11 cellular contexts compared by ENCODE assay signal in genomic region chr21:42308914-42309752, GRCh38. TPM values are rescaled to one million over a fixed set of nuclear protein-coding genes. Genes with fewer than 3 reads are reported as not detected.
DNase-seq lines count a peak whose midpoint lies in the region; ATAC-seq, FAIRE-seq and TF ChIP-seq lines count a peak whose summit lies in the region.
"Had no signal": no experiment of that assay in that cellular context is flagged by ENCODE, and none has a peak within 500 bp of the region (broad histone marks: within the 10 kb centered on the region; RNA-seq: fewer than 3 reads in every experiment).

No MANE protein-coding gene starts in this region.

- intact Hi-C loops in activated T-helper 1 cell treated with anti-CD3 and anti-CD28 coated beads, Interleukin-12 subunit alpha, Interleukin-12 subunit beta, Interleukin-2, Interleukin-4 antibody, amounts not matched to agents 30 ng/mL and 10 ng/mL and 1 ng/mL, durations not matched to agents 14 hours and 24 hours and 36 hours (cut with micrococcal nuclease), result loop anchor here (1.0 to 10.0 kb wide), 3 partner anchors 141 to 206 kb away; partner anchors contain the start of gene SLC37A1

- H3K9me3 Mint-ChIP-seq in activated T-helper 1 cell treated with anti-CD3 and anti-CD28 coated beads, Interleukin-12 subunit alpha, Interleukin-12 subunit beta, Interleukin-2, Interleukin-4 antibody, amounts not matched to agents 30 ng/mL and 10 ng/mL and 1 ng/mL, durations not matched to agents 14 hours and 24 hours and 36 hours, result no peaks in the 10 kb centered on the region
- H3K9me3 Mint-ChIP-seq: natural killer cell treated with Interleukin-12 subunit alpha and Interleukin-12 subunit beta and Interleukin-15 and Interleukin-18, amount 100 ng/mL, for 72 hours had no signal

- H3K4me3 Mint-ChIP-seq in activated T-helper 1 cell treated with anti-CD3 and anti-CD28 coated beads, Interleukin-12 subunit alpha, Interleukin-12 subunit beta, Interleukin-2, Interleukin-4 antibody, amounts not matched to agents 30 ng/mL and 10 ng/mL and 1 ng/mL, durations not matched to agents 14 hours and 24 hours and 36 hours, result no peak overlapping the region
- H3K4me3 Mint-ChIP-seq: natural killer cell treated with Interleukin-12 subunit alpha and Interleukin-12 subunit beta and Interleukin-15 and Interleukin-18, amount 100 ng/mL, for 72 hours had no signal

- no peaks in the 10 kb centered on the region for H3K9me3 ChIP-seq in osteoblast (ENCODE audit: low read depth, low read length)

- H2AFZ ChIP-seq in KMS-11 (ENCODE audit: low read depth), result no peak overlapping the region
- no peak overlapping the region for H2AFZ ChIP-seq in osteoblast (ENCODE audit: low read length)

- no peak for DNase-seq in GM12864 (ENCODE audit: low read depth)
- no peak for DNase-seq in bronchial epithelial cell (ENCODE audit: low read depth)
- peak; percentile 68 for DNase-seq in osteoblast (ENCODE audit: insufficient read length, low spot score, missing footprints)
- no peak for DNase-seq in activated T-helper 1 cell treated with anti-CD3 and anti-CD28 coated beads, Interleukin-12 subunit alpha, Interleukin-12 subunit beta, Interleukin-2, Interleukin-4 antibody, amounts not matched to agents 30 ng/mL and 10 ng/mL and 1 ng/mL, durations not matched to agents 14 hours and 24 hours and 36 hours (ENCODE audit: low spot score)
- DNase-seq in NCI-H2171 treated with DMSO at 0.1 percent for 48 hours (lab: John Stamatoyannopoulos, UW), result no peak

- peaks cover 15% of the 10 kb centered on the region; the same call in 1 of the 2 replicates for H3K27me3 ChIP-seq in KMS-11 (ENCODE audit: insufficient read depth, low read depth)
- H3K27me3 ChIP-seq in bronchial epithelial cell (ENCODE audit: control insufficient read depth, insufficient read depth, low read length), result no peaks in the 10 kb centered on the region
- peaks cover 4% of the 10 kb centered on the region for H3K27me3 ChIP-seq in osteoblast (ENCODE audit: insufficient read depth, low read length)

- no peak overlapping the region for H3K9ac ChIP-seq in KMS-11

- H3K4me1 ChIP-seq in KMS-11 (ENCODE audit: low read depth, poor library complexity, severe bottlenecking) (no peaks in the 10 kb centered on the region), osteoblast (ENCODE audit: insufficient read depth, low read length) (no peaks in the 10 kb centered on the region)

- no peak overlapping the region for H3K27ac Mint-ChIP-seq in activated T-helper 1 cell treated with anti-CD3 and anti-CD28 coated beads, Interleukin-12 subunit alpha, Interleukin-12 subunit beta, Interleukin-2, Interleukin-4 antibody, amounts not matched to agents 30 ng/mL and 10 ng/mL and 1 ng/mL, durations not matched to agents 14 hours and 24 hours and 36 hours
- H3K27ac Mint-ChIP-seq: natural killer cell treated with Interleukin-12 subunit alpha and Interleukin-12 subunit beta and Interleukin-15 and Interleukin-18, amount 100 ng/mL, for 72 hours had no signal

- H3K27ac ChIP-seq in KMS-11 (no peak overlapping the region), osteoblast (ENCODE audit: low read depth, low read length) (no peak overlapping the region)

- FAIRE-seq in bronchial epithelial cell (lab: Jason Lieb, UNC), result no peak
- FAIRE-seq: frontal cortex had no signal

- peaks cover 18% of the 10 kb centered on the region for H3K27me3 Mint-ChIP-seq in activated T-helper 1 cell treated with anti-CD3 and anti-CD28 coated beads, Interleukin-12 subunit alpha, Interleukin-12 subunit beta, Interleukin-2, Interleukin-4 antibody, amounts not matched to agents 30 ng/mL and 10 ng/mL and 1 ng/mL, durations not matched to agents 14 hours and 24 hours and 36 hours (ENCODE audit: insufficient read depth)

- H3K79me2 ChIP-seq in KMS-11 (ENCODE audit: insufficient read depth, low read depth), result no peaks in the 10 kb centered on the region
- no peaks in the 10 kb centered on the region for H3K79me2 ChIP-seq in osteoblast (ENCODE audit: insufficient read depth, low read length)

- peaks cover 6% of the 10 kb centered on the region for H3K4me1 Mint-ChIP-seq in activated T-helper 1 cell treated with anti-CD3 and anti-CD28 coated beads, Interleukin-12 subunit alpha, Interleukin-12 subunit beta, Interleukin-2, Interleukin-4 antibody, amounts not matched to agents 30 ng/mL and 10 ng/mL and 1 ng/mL, durations not matched to agents 14 hours and 24 hours and 36 hours (ENCODE audit: low read depth)

- H3K36me3 Mint-ChIP-seq in activated T-helper 1 cell treated with anti-CD3 and anti-CD28 coated beads, Interleukin-12 subunit alpha, Interleukin-12 subunit beta, Interleukin-2, Interleukin-4 antibody, amounts not matched to agents 30 ng/mL and 10 ng/mL and 1 ng/mL, durations not matched to agents 14 hours and 24 hours and 36 hours (ENCODE audit: low read depth), result no peaks in the 10 kb centered on the region
- H3K36me3 Mint-ChIP-seq: natural killer cell treated with Interleukin-12 subunit alpha and Interleukin-12 subunit beta and Interleukin-15 and Interleukin-18, amount 100 ng/mL, for 72 hours had no signal

- H3K4me3 ChIP-seq in GM12864 (ENCODE audit: low read depth, low read length) (no peak overlapping the region), KMS-11 (IDR thresholded peaks at IDR 0.05; ENCODE audit: insufficient read depth, low read depth, low read length) (no peak overlapping the region), bronchial epithelial cell (ENCODE audit: low read depth, low read length) (no peak overlapping the region), osteoblast (ENCODE audit: insufficient read depth, low read length) (no peak overlapping the region)

- H3K4me2 ChIP-seq in KMS-11 (peak overlapping the region; percentile 6; the same call in 1 of the 2 replicates), osteoblast (ENCODE audit: insufficient read depth, low read length) (no peak overlapping the region)

- H3K36me3 ChIP-seq in KMS-11 (ENCODE audit: insufficient read depth) (no peaks in the 10 kb centered on the region), bronchial epithelial cell (ENCODE audit: control insufficient read depth, insufficient read depth, low read length) (no peaks in the 10 kb centered on the region), osteoblast (ENCODE audit: insufficient read depth, low read length) (no peaks in the 10 kb centered on the region)

- ATAC-seq in GM18498 (IDR thresholded peaks at IDR 0.05; ENCODE audit: unreplicated experiment), result no peak

- no peaks in the 10 kb centered on the region for H4K20me1 ChIP-seq in KMS-11 (ENCODE audit: insufficient read depth)
- no peaks in the 10 kb centered on the region for H4K20me1 ChIP-seq in osteoblast (ENCODE audit: insufficient read depth, low read length)

- peak; percentile 11 for TF ChIP-seq CTCF in GM12864 (IDR thresholded peaks at IDR 0.05; ENCODE audit: low read depth, low read length, missing control alignments)
- no peak for TF ChIP-seq CTCF in KMS-11 (conservative IDR thresholded peaks at IDR 0.05; ENCODE audit: low read depth, low read length)
- TF ChIP-seq CTCF in bronchial epithelial cell (IDR thresholded peaks at IDR 0.05; ENCODE audit: insufficient read depth, low read length, severe bottlenecking), result peak; percentile 13
- TF ChIP-seq CTCF in osteoblast (IDR thresholded peaks at IDR 0.05; ENCODE audit: extremely low read depth, low read depth, low read length), result no peak

RNA-seq across cellular contexts. Expression of gene TFF3, which starts 6.1 kb away (rescaled TPM):
- 0.26 and 0.64 TPM in 2 replicates for total RNA-seq in bronchial epithelial cell
- not detected in 2 replicates for total RNA-seq in osteoblast
- not detected in 2 replicates for total RNA-seq in activated T-helper 1 cell treated with anti-CD3 and anti-CD28 coated beads, Interleukin-12 subunit alpha, Interleukin-12 subunit beta, Interleukin-2, Interleukin-4 antibody, amounts not matched to agents 30 ng/mL and 10 ng/mL and 1 ng/mL, durations not matched to agents 14 hours and 24 hours and 36 hours
- total RNA-seq: frontal cortex; natural killer cell treated with Interleukin-12 subunit alpha and Interleukin-12 subunit beta and Interleukin-15 and Interleukin-18, amount 100 ng/mL, for 72 hours; temporal lobe had no signal

RNA-seq across cellular contexts. Expression of gene TFF2, which starts 41.7 kb away (rescaled TPM):
- total RNA-seq in bronchial epithelial cell, result not detected in 2 replicates
- not detected in 2 replicates for total RNA-seq in osteoblast
- not detected in 2 replicates for total RNA-seq in activated T-helper 1 cell treated with anti-CD3 and anti-CD28 coated beads, Interleukin-12 subunit alpha, Interleukin-12 subunit beta, Interleukin-2, Interleukin-4 antibody, amounts not matched to agents 30 ng/mL and 10 ng/mL and 1 ng/mL, durations not matched to agents 14 hours and 24 hours and 36 hours
- total RNA-seq: frontal cortex; lower leg skin; natural killer cell treated with Interleukin-12 subunit alpha and Interleukin-12 subunit beta and Interleukin-15 and Interleukin-18, amount 100 ng/mL, for 72 hours; temporal lobe had no signal

RNA-seq across cellular contexts. Expression of gene TFF1, which starts 57.2 kb away (rescaled TPM):
- total RNA-seq in bronchial epithelial cell (not detected in 2 replicates), osteoblast (not detected in 2 replicates)
- total RNA-seq in activated T-helper 1 cell treated with anti-CD3 and anti-CD28 coated beads, Interleukin-12 subunit alpha, Interleukin-12 subunit beta, Interleukin-2, Interleukin-4 antibody, amounts not matched to agents 30 ng/mL and 10 ng/mL and 1 ng/mL, durations not matched to agents 14 hours and 24 hours and 36 hours, result not detected in 2 replicates
- total RNA-seq: frontal cortex; lower leg skin; natural killer cell treated with Interleukin-12 subunit alpha and Interleukin-12 subunit beta and Interleukin-15 and Interleukin-18, amount 100 ng/mL, for 72 hours; temporal lobe had no signal

Comparison
In these comparisons a context has a peak if more than half of its experiments do, and no peak if none do; other contexts are left out.
1. CTCF ChIP-seq: peak in GM12864 (single experiment) and bronchial epithelial cell (single experiment); none in KMS-11 (single experiment) and osteoblast (single experiment).